Comparison of ENCODE assay signal across 8 cellular contexts in genomic region chr3:187736418-187736871, GRCh38. TPM values are rescaled to one million over a fixed set of nuclear protein-coding genes. Genes with fewer than 3 reads are reported as not detected.
DNase-seq lines count a peak whose midpoint lies in the region; ATAC-seq and TF ChIP-seq lines count a peak whose summit lies in the region.

No MANE protein-coding gene starts in this region.

- H3K9me3 ChIP-seq in Loucy (ENCODE audit: insufficient read depth, low read depth, low read length), result no peaks in the 10 kb centered on the region

- H3K9me3 Mint-ChIP-seq in mesothelial cell of epicardium, result no peaks in the 10 kb centered on the region

- H3K9ac ChIP-seq in Loucy (ENCODE audit: low read depth, low read length, poor library complexity, severe bottlenecking), result no peak overlapping the region

- H3K27me3 ChIP-seq in Loucy (ENCODE audit: insufficient read depth, low read length, poor library complexity, severe bottlenecking), result no peaks in the 10 kb centered on the region

- peaks cover 2% of the 10 kb centered on the region for H3K27me3 Mint-ChIP-seq in mesothelial cell of epicardium (ENCODE audit: low read depth)

- no peaks in the 10 kb centered on the region for H3K9me2 ChIP-seq in Loucy (replicated peaks; ENCODE audit: low read depth, low read length)

- peaks cover 64% of the 10 kb centered on the region for H4K20me1 ChIP-seq in Loucy (ENCODE audit: insufficient read depth, low read length, poor library complexity, severe bottlenecking)

- peak overlapping the region; percentile 94 for H3K4me2 ChIP-seq in Loucy (ENCODE audit: low read depth, low read length, poor library complexity, severe bottlenecking)

- peaks cover 79% of the 10 kb centered on the region for H3K79me2 ChIP-seq in Loucy (ENCODE audit: insufficient read depth, low read length)

- peaks cover 35% of the 10 kb centered on the region for H3K36me3 ChIP-seq in Loucy (ENCODE audit: insufficient read depth, low read length)

- peak; percentile 73 for DNase-seq in A172 (ENCODE audit: low spot score)
- DNase-seq in cardiac fibroblast (ENCODE audit: low read depth in 2 of 2), result peak; percentile 68 to 92
- no peak for DNase-seq in mesothelial cell of epicardium (ENCODE audit: low spot score in 2 of 2, unreplicated experiment in 2 of 2)
- no peak for DNase-seq in central memory CD4-positive, alpha-beta T cell
- no peak for DNase-seq in stimulated activated CD4-positive, alpha-beta T cell treated with anti-CD3 and anti-CD28 coated beads, Interleukin-4, amount 100 ng/mL, for 24 hours
- DNase-seq in NCI-H146 (lab: John Stamatoyannopoulos, UW), result no peak

- H3K36me3 Mint-ChIP-seq in mesothelial cell of epicardium, result peaks cover 15% of the 10 kb centered on the region

- H3K27ac Mint-ChIP-seq in mesothelial cell of epicardium, result no peak overlapping the region

- peaks cover 54% of the 10 kb centered on the region for H3K4me1 ChIP-seq in Loucy (ENCODE audit: insufficient read depth, low read length, poor library complexity, severe bottlenecking)

- peaks cover 32% of the 10 kb centered on the region for H3K4me1 Mint-ChIP-seq in mesothelial cell of epicardium

- ATAC-seq in GM18907 (IDR thresholded peaks at IDR 0.05; ENCODE audit: unreplicated experiment), result no peak

- H3F3A ChIP-seq in Loucy (ENCODE audit: low read depth), result no peaks in the 10 kb centered on the region

- H3K4me3 ChIP-seq in Loucy (ENCODE audit: low read length, poor library complexity, severe bottlenecking) (no peak overlapping the region), cardiac fibroblast (replicated peaks in 1 of 2; ENCODE audit: low read depth in 2 of 2, low read length in 2 of 2) (peak overlapping the region in 1 of 2 donors; percentile 52)

- H3K4me3 Mint-ChIP-seq in mesothelial cell of epicardium, result peak overlapping the region; percentile 95

- no peak overlapping the region for H2AFZ ChIP-seq in Loucy (ENCODE audit: low read length)

- no peak for TF ChIP-seq CTCF in Loucy (conservative IDR thresholded peaks at IDR 0.05; ENCODE audit: low read length)
- TF ChIP-seq CTCF in cardiac fibroblast (IDR thresholded peaks at IDR 0.05; ENCODE audit: low read depth, low read length), result no peak
- no peak for TF ChIP-seq CTCF in mesothelial cell of epicardium (IDR thresholded peaks at IDR 0.05; ENCODE audit: unreplicated experiment)

RNA-seq across cellular contexts. Expression of gene BCL6, which starts 8.8 kb away (rescaled TPM):
- total RNA-seq in A172 (2014; rRNA removed; shearing (Covaris generic)), result 3.2 and 4.6 TPM in 2 replicates
- total RNA-seq in mesothelial cell of epicardium, result 29.2 to 32.7 TPM (median 30.6 TPM) in 3 replicates

RNA-seq across cellular contexts. Expression of gene RTP2, which starts 34.1 kb away (rescaled TPM):
- total RNA-seq in A172 (2014; rRNA removed; shearing (Covaris generic)), result not detected in 2 replicates
- not detected in 3 replicates for total RNA-seq in mesothelial cell of epicardium

Comparison
In these comparisons a context has a peak if more than half of its experiments do, and no peak if none do; other contexts are left out.
1. DNase-seq: peak in A172 (single experiment) and cardiac fibroblast (2 of 2); none in mesothelial cell of epicardium (0 of 2), central memory CD4-positive, alpha-beta T cell (single experiment), stimulated activated CD4-positive, alpha-beta T cell treated with anti-CD3 and anti-CD28 coated beads, Interleukin-4, amount 100 ng/mL, for 24 hours (single experiment) and NCI-H146 (single experiment).